1 cellular context compared by ENCODE assay signal in the genomic region with DNA sequence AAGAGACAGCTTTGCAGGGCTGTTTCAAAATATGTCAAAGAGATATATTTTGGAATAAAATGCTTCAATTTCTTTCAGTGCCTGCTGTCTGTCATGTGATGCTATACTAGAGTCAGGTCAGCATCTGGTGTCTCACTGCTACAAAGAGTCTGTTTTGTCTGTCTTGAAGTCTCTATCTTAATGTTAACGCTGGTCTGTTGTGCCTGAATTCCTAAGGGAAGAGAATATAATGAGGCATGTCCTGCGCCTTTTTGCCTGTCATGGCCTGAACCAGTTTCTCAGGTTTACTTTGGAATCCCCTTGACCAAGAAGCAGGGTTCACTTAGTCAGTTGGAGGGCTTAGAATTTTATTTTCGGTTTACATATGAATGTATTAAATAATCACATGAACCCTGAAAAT.
TF ChIP-seq lines count a peak whose summit lies in the region.

No MANE protein-coding gene starts in this region.

TF ChIP-seq in WTC11, 78 proteins besides CTCF, POLR2A, EP300 and RAD21 (continued from another document):
- TF ChIP-seq E2F4 (CRISPR knock-in tag; IDR thresholded peaks at IDR 0.05; ENCODE audit: borderline replicate concordance, low read depth) = no peak
- no peak for TF ChIP-seq FOXK1 (CRISPR knock-in tag; IDR thresholded peaks at IDR 0.05)
- TF ChIP-seq CBFB (CRISPR knock-in tag; IDR thresholded peaks at IDR 0.05; ENCODE audit: low read depth) = no peak
- no peak for TF ChIP-seq FOXJ3 (CRISPR knock-in tag; IDR thresholded peaks at IDR 0.05; ENCODE audit: borderline replicate concordance)
- TF ChIP-seq, protein P1, sequence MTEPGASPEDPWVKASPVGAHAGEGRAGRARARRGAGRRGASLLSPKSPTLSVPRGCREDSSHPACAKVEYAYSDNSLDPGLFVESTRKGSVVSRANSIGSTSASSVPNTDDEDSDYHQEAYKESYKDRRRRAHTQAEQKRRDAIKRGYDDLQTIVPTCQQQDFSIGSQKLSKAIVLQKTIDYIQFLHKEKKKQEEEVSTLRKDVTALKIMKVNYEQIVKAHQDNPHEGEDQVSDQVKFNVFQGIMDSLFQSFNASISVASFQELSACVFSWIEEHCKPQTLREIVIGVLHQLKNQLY (CRISPR knock-in tag; IDR thresholded peaks at IDR 0.05) = no peak
- no peak for TF ChIP-seq IRF1 (CRISPR knock-in tag; IDR thresholded peaks at IDR 0.05)
- no peak for TF ChIP-seq MXD4 (CRISPR knock-in tag; IDR thresholded peaks at IDR 0.05; ENCODE audit: borderline replicate concordance)
- TF ChIP-seq CREB1 (CRISPR knock-in tag; IDR thresholded peaks at IDR 0.05) = no peak
- TF ChIP-seq, protein P2, sequence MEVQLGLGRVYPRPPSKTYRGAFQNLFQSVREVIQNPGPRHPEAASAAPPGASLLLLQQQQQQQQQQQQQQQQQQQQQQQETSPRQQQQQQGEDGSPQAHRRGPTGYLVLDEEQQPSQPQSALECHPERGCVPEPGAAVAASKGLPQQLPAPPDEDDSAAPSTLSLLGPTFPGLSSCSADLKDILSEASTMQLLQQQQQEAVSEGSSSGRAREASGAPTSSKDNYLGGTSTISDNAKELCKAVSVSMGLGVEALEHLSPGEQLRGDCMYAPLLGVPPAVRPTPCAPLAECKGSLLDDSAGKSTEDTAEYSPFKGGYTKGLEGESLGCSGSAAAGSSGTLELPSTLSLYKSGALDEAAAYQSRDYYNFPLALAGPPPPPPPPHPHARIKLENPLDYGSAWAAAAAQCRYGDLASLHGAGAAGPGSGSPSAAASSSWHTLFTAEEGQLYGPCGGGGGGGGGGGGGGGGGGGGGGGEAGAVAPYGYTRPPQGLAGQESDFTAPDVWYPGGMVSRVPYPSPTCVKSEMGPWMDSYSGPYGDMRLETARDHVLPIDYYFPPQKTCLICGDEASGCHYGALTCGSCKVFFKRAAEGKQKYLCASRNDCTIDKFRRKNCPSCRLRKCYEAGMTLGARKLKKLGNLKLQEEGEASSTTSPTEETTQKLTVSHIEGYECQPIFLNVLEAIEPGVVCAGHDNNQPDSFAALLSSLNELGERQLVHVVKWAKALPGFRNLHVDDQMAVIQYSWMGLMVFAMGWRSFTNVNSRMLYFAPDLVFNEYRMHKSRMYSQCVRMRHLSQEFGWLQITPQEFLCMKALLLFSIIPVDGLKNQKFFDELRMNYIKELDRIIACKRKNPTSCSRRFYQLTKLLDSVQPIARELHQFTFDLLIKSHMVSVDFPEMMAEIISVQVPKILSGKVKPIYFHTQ (CRISPR knock-in tag; IDR thresholded peaks at IDR 0.05) = no peak
- TF ChIP-seq KAT7 (CRISPR knock-in tag; IDR thresholded peaks at IDR 0.05; ENCODE audit: borderline replicate concordance) = no peak
- no peak for TF ChIP-seq FOXP1 (CRISPR knock-in tag; IDR thresholded peaks at IDR 0.05; ENCODE audit: borderline replicate concordance)
- no peak for TF ChIP-seq TCF7 (CRISPR knock-in tag; IDR thresholded peaks at IDR 0.05; ENCODE audit: low read depth)
